Comparison of ENCODE assay signal across 22 cellular contexts in the genomic region with DNA sequence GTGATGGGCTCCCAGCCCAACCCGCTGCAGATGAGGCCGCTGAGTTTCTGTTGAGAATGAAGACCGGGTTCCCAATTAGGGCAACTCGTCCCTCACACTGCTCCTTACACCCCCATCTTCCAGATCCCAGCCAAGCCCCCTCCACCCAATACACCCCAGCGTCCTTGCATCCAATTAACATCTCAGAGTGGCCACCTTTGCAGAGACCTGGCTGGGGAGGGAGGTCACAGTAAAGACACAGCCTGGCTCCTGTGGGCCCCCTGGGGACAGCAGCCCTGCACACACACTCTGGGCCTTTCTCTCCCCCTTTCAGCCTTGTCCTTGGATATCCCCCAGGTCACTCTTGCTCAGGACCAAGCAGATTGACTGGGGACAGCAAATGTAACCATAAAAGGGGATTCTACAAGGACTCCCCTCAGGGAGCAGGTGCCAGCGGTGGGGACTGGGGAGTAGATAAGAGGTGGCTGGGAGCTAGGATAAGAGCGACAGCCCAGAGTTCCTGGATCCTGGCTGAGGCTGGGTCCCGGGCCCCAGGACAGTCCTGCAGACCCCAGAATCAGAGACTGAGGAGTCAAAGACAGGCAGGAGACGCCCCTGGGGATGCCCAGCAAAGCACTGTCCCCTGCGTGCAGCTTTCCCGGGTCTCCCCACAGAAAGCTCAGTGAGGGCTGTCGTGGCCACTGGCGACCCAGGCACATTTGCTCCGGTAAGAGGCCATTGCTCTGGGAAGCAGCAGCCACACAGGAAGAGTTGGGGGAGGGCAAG. TPM values are rescaled to one million over a fixed set of nuclear protein-coding genes. Genes with fewer than 3 reads are reported as not detected.
"Had no signal": no experiment of that assay in that cellular context is flagged by ENCODE, and none has a peak within 500 bp of the region (broad histone marks: within the 10 kb centered on the region; RNA-seq: fewer than 3 reads in every experiment).

No MANE protein-coding gene starts in this region.

- FAIRE-seq: colon, frontal cortex, pancreas, small intestine had no signal

- DNase-seq: activated CD4-positive, alpha-beta memory T cell treated with anti-CD3 and anti-CD28 coated beads, Interleukin-2, amount 10 ng/mL, durations not matched to agents 7 days and 5 days; activated CD4-positive, alpha-beta T cell treated with anti-CD3 and anti-CD28 coated beads for 48 hours; activated CD4-positive, CD25-positive, alpha-beta regulatory T cell; activated CD8-positive, alpha-beta memory T cell treated with anti-CD3 and anti-CD28 coated beads, Interleukin-2, amount 10 ng/mL, durations not matched to agents 7 days and 5 days; activated naive CD4-positive, alpha-beta T cell; activated naive CD8-positive, alpha-beta T cell treated with anti-CD3 and anti-CD28 coated beads for 36 hours; amniotic stem cell; caudate nucleus; endodermal cell; left lung; mammary epithelial cell; midbrain; nephron progenitor cell; pancreas; stimulated activated CD4-positive, alpha-beta T cell treated with anti-CD3 and anti-CD28 coated beads, Interleukin-4, amount 100 ng/mL, for 4 hours; T-helper 1 cell; T-helper 9 cell had no signal

- H3K27ac Mint-ChIP-seq: activated CD4-positive, alpha-beta memory T cell treated with anti-CD3 and anti-CD28 coated beads, Interleukin-2, amount 10 ng/mL, durations not matched to agents 7 days and 5 days; activated naive CD8-positive, alpha-beta T cell treated with anti-CD3 and anti-CD28 coated beads for 36 hours; endodermal cell; nephron progenitor cell had no signal

- H3K4me3 ChIP-seq: left lung, pancreas, right lobe of liver had no signal

- H3K4me1 Mint-ChIP-seq: activated naive CD8-positive, alpha-beta T cell treated with anti-CD3 and anti-CD28 coated beads for 36 hours had no signal

- H3K36me3 ChIP-seq: left lung, pancreas, right lobe of liver had no signal

- H3K9me3 Mint-ChIP-seq: activated CD4-positive, alpha-beta memory T cell treated with anti-CD3 and anti-CD28 coated beads, Interleukin-2, amount 10 ng/mL, durations not matched to agents 7 days and 5 days; activated naive CD8-positive, alpha-beta T cell treated with anti-CD3 and anti-CD28 coated beads for 36 hours; endodermal cell; nephron progenitor cell; stimulated activated memory B cell treated with anti-CD40 and anti-IgM and Interleukin-4, amounts not matched to agents 10 μg/mL and 1 μg/mL and 100 μg/mL, for 72 hours had no signal

- H3K4me1 ChIP-seq: right lobe of liver had no signal

- ATAC-seq: activated CD8-positive, alpha-beta memory T cell treated with anti-CD3 and anti-CD28 coated beads, Interleukin-2, amount 10 ng/mL, durations not matched to agents 7 days and 5 days; left lung; pancreas; right lobe of liver; stimulated activated memory B cell treated with anti-CD40 and anti-IgM and Interleukin-4, amounts not matched to agents 10 μg/mL and 1 μg/mL and 100 μg/mL, for 72 hours had no signal

- H3K9me3 ChIP-seq: left lung, pancreas, right lobe of liver had no signal

- H3K27ac ChIP-seq: left lung, pancreas, right lobe of liver had no signal

- H3K27me3 ChIP-seq: left lung, pancreas, right lobe of liver had no signal

- H3K4me3 Mint-ChIP-seq: activated CD4-positive, alpha-beta memory T cell treated with anti-CD3 and anti-CD28 coated beads, Interleukin-2, amount 10 ng/mL, durations not matched to agents 7 days and 5 days; activated CD8-positive, alpha-beta memory T cell treated with anti-CD3 and anti-CD28 coated beads, Interleukin-2, amount 10 ng/mL, durations not matched to agents 7 days and 5 days; activated naive CD8-positive, alpha-beta T cell treated with anti-CD3 and anti-CD28 coated beads for 36 hours; endodermal cell; nephron progenitor cell; stimulated activated memory B cell treated with anti-CD40 and anti-IgM and Interleukin-4, amounts not matched to agents 10 μg/mL and 1 μg/mL and 100 μg/mL, for 72 hours had no signal

- H3K36me3 Mint-ChIP-seq: activated CD8-positive, alpha-beta memory T cell treated with anti-CD3 and anti-CD28 coated beads, Interleukin-2, amount 10 ng/mL, durations not matched to agents 7 days and 5 days; activated naive CD8-positive, alpha-beta T cell treated with anti-CD3 and anti-CD28 coated beads for 36 hours; stimulated activated memory B cell treated with anti-CD40 and anti-IgM and Interleukin-4, amounts not matched to agents 10 μg/mL and 1 μg/mL and 100 μg/mL, for 72 hours had no signal

RNA-seq across cellular contexts. Expression of a gene that starts 8.4 kb away (rescaled TPM):
- total RNA-seq: activated CD4-positive, alpha-beta memory T cell treated with anti-CD3 and anti-CD28 coated beads, Interleukin-2, amount 10 ng/mL, durations not matched to agents 7 days and 5 days; activated CD8-positive, alpha-beta memory T cell treated with anti-CD3 and anti-CD28 coated beads, Interleukin-2, amount 10 ng/mL, durations not matched to agents 7 days and 5 days; activated naive CD8-positive, alpha-beta T cell treated with anti-CD3 and anti-CD28 coated beads for 36 hours; endodermal cell; frontal cortex; mammary epithelial cell had no signal
- polyA plus RNA-seq: mammary epithelial cell had no signal

RNA-seq across cellular contexts. Expression of a gene that starts 16.4 kb away (rescaled TPM):
- total RNA-seq: frontal cortex had no signal

RNA-seq across cellular contexts. Expression of a gene that starts 48.3 kb away (rescaled TPM):
- total RNA-seq: frontal cortex had no signal
